Comparison of ENCODE assay signal across 10 cellular contexts in genomic region chr1:219042769-219043168, GRCh38.
"Had no signal": no experiment of that assay in that cellular context is flagged by ENCODE, and none has a peak within 500 bp of the region (broad histone marks: within the 10 kb centered on the region; RNA-seq: fewer than 3 reads in every experiment).

No MANE protein-coding gene starts in this region.

- H3K9me3 ChIP-seq: HAP-1 had no signal

- ATAC-seq: GM23338, HCT116, HepG2 had no signal

- H2AFZ ChIP-seq: GM23338 had no signal

- H3K4me3 ChIP-seq: GM23338, HAP-1 had no signal

- H3K9me3 Mint-ChIP-seq: HFFc6 had no signal

- DNase-seq: HFFc6, KG1 had no signal

- H3K27ac ChIP-seq: HL-60 had no signal

- FAIRE-seq: H1, H54, HepG2 had no signal

- H3K4me2 ChIP-seq: GM23338 had no signal

- H3K4me3 Mint-ChIP-seq: GM23338, HFFc6, IgD-negative memory B cell had no signal

- H3K27me3 Mint-ChIP-seq: IgD-negative memory B cell had no signal

- H3K27ac Mint-ChIP-seq: GM23338, HFFc6, IgD-negative memory B cell had no signal

- H3K36me3 ChIP-seq: HAP-1 had no signal

- H3K4me1 Mint-ChIP-seq: IgD-negative memory B cell had no signal
